ENCODE assay signal across 19 cellular contexts in the genomic region with DNA sequence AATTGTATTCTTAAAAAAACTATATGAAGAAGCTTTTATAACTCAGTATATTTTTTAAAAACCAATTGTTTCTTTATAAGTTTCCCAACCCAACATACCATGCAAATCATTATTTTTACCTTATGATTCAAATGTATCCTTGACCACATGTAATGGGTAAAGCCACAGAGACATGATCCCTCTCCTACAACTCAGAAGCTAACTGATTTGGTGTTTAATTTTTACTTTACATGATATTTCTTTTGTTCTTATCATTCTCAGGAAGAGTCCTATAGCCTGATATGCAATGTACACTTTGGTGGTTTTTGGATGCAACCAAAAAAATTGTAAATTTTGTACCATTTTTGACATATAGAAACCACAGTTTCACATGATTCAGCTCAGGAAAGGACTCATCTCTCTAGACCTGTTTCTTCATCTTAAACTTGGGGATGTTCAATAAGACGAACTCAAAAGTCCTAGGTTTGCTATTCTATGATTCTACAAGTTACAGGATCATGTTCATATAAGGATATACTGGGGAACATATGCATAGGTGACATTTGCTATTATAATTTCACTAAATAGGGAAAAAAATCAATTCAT.
A peak's percentile ranks its signal among the peaks of the same experiment; 100 is the strongest.
DNase-seq lines count a peak whose midpoint lies in the region; ATAC-seq, FAIRE-seq and TF ChIP-seq lines count a peak whose summit lies in the region.
"Had no signal": no experiment of that assay in that cellular context is flagged by ENCODE, and none has a peak within 500 bp of the region (broad histone marks: within the 10 kb centered on the region; RNA-seq: fewer than 3 reads in every experiment).

No MANE protein-coding gene starts in this region.

- no peak for TF ChIP-seq POLR2A in IMR-90 (IDR thresholded peaks at IDR 0.05; ENCODE audit: low read depth, low read length)
- no peak for TF ChIP-seq POLR2A in breast epithelium (IDR thresholded peaks at IDR 0.05)

- H2BK12ac ChIP-seq in mesenchymal stem cell (ENCODE audit: low read length in 2 of 2), result no peak overlapping the region

- no peaks in the 10 kb centered on the region for H3K9me1 ChIP-seq in IMR-90 (ENCODE audit: insufficient read depth, low read length)

- H3K56ac ChIP-seq in IMR-90 (ENCODE audit: extremely low read depth, insufficient read depth, low read length), result no peak overlapping the region

- CTCF ChIA-PET in IMR-90 (lab: Yijun Ruan, JAX), result interaction anchor here (0.5 kb wide), 1 partner anchor 552 kb away, joined by 3 read pairs; no protein-coding TSS in a partner anchor

- H2BK120ac ChIP-seq in IMR-90 (ENCODE audit: low read depth, low read length) (no peak overlapping the region; the same call in 1 of the 2 replicates), mesenchymal stem cell (ENCODE audit: low read depth, low read length) (no peak overlapping the region)

- no CpG with 5 or more reads among the region's 1 CpG for WGBS in IMR-90 (ENCODE audit: extremely low coverage in 2 of 2, insufficient read length in 1 of 2), 2 experiments
- no CpG with 5 or more reads among the region's 1 CpG for WGBS in mesenchymal stem cell

- H3K4me3 ChIP-seq in BLaER1 (no peak overlapping the region), IMR-90 (ENCODE audit: insufficient read depth, low read depth, low read length) (no peak overlapping the region), breast epithelium (no peak overlapping the region), mesenchymal stem cell (ENCODE audit: insufficient read depth in 1 of 2, low read depth in 1 of 2, low read length in 2 of 2) (no peak overlapping the region), kidney (ENCODE audit: low read length in 2 of 2) (no peak overlapping the region)
- H3K4me3 ChIP-seq: SK-N-MC had no signal

- dilution Hi-C loops in IMR-90 (cut with HindIII; ENCODE audit: low sequenced_read_pairs, unreplicated experiment), result no loop called here

- intact Hi-C loops in IMR-90 (cut with micrococcal nuclease) (no loop called here), breast epithelium (cut with DNase I; ENCODE audit: low total_unique reads) (no loop called here), kidney (cut with DNase I) (no loop called here)

- H3K4me2 ChIP-seq in BLaER1 (peak overlapping the region; percentile 33), IMR-90 (ENCODE audit: low read depth, low read length) (no peak overlapping the region), mesenchymal stem cell (ENCODE audit: low read length, poor library complexity, severe bottlenecking) (no peak overlapping the region)

- no peak overlapping the region; the same call in 1 of the 2 replicates for H3K18ac ChIP-seq in IMR-90 (ENCODE audit: low read depth, low read length)
- no peak overlapping the region for H3K18ac ChIP-seq in mesenchymal stem cell (ENCODE audit: low read depth in 1 of 2, low read length in 2 of 2)

- H2AK5ac ChIP-seq in IMR-90 (ENCODE audit: low read depth, low read length) (no peak overlapping the region), mesenchymal stem cell (ENCODE audit: low read length, severe bottlenecking) (no peak overlapping the region)

- H4K20me1 ChIP-seq in BLaER1, result no peaks in the 10 kb centered on the region
- no peaks in the 10 kb centered on the region for H4K20me1 ChIP-seq in IMR-90 (ENCODE audit: insufficient read depth, low read length)

- H4K8ac ChIP-seq in IMR-90 (ENCODE audit: low read depth in 2 of 2, low read length in 2 of 2) (no peak overlapping the region), mesenchymal stem cell (ENCODE audit: low read length) (no peak overlapping the region)

- H3K27me3 ChIP-seq in BLaER1 (no peaks in the 10 kb centered on the region), IMR-90 (ENCODE audit: control insufficient read depth, insufficient read depth, low read length) (no peaks in the 10 kb centered on the region), breast epithelium (no peaks in the 10 kb centered on the region), mesenchymal stem cell (ENCODE audit: control insufficient read depth in 1 of 2, insufficient read depth in 1 of 2, low read length in 2 of 2) (no peaks in the 10 kb centered on the region)

- no peak overlapping the region; the same call in 1 of the 2 replicates for H2BK20ac ChIP-seq in IMR-90 (ENCODE audit: low read depth, low read length)

- no peaks in the 10 kb centered on the region for H3K9me3 ChIP-seq in BLaER1
- no peaks in the 10 kb centered on the region for H3K9me3 ChIP-seq in IMR-90 (ENCODE audit: control insufficient read depth, insufficient read depth, low read length)
- H3K9me3 ChIP-seq in breast epithelium, result no peaks in the 10 kb centered on the region
- H3K9me3 ChIP-seq in mesenchymal stem cell (ENCODE audit: control insufficient read depth, low read length), result no peaks in the 10 kb centered on the region
- H3K9me3 ChIP-seq in kidney (ENCODE audit: control insufficient read depth in 1 of 2, low read length in 2 of 2), result no peaks in the 10 kb centered on the region

- H3K9ac ChIP-seq in BLaER1 (no peak overlapping the region), IMR-90 (ENCODE audit: low read depth, low read length) (no peak overlapping the region), mesenchymal stem cell (ENCODE audit: low read length) (peak overlapping the region; percentile 19), kidney (ENCODE audit: low read length in 2 of 2) (no peak overlapping the region)

- no peak overlapping the region for H2AFZ ChIP-seq in IMR-90 (replicated peaks; ENCODE audit: low read length, poor library complexity)
- no peak overlapping the region for H2AFZ ChIP-seq in mesenchymal stem cell (ENCODE audit: low read depth, low read length)

- DNase-seq in IMR-90 (no peak), breast epithelium (ENCODE audit: low spot score in 2 of 2) (no peak), mesenchymal stem cell (no peak), kidney (no peak), NCI-H82 treated with DMSO at 0.1 percent for 48 hours (lab: John Stamatoyannopoulos, UW; ENCODE audit: unreplicated experiment) (no peak), T-helper 9 cell (no peak)
- DNase-seq: CD4-positive, alpha-beta memory T cell; DMS79 treated with DMSO at 0.1 percent for 48 hours; NCI-H1092 treated with DMSO at 0.1 percent for 48 hours; NCI-H1694; NCI-H2171; NCI-H446 treated with DMSO at 0.1 percent for 48 hours; NCI-H774 had no signal

- ATAC-seq in IMR-90 (ENCODE audit: low read depth), result no peak
- no peak for ATAC-seq in HG03139 (IDR thresholded peaks at IDR 0.05; ENCODE audit: unreplicated experiment)
- ATAC-seq: HCT116, Right ventricle myocardium inferior had no signal

- H4K91ac ChIP-seq in IMR-90 (ENCODE audit: insufficient read depth, low read depth, low read length), result no peak overlapping the region
- no peak overlapping the region for H4K91ac ChIP-seq in mesenchymal stem cell (ENCODE audit: low read length)

- peaks cover 15% of the 10 kb centered on the region for H3K4me1 ChIP-seq in BLaER1
- no peaks in the 10 kb centered on the region; the same call in 1 of the 2 replicates for H3K4me1 ChIP-seq in IMR-90 (ENCODE audit: control insufficient read depth, insufficient read depth, low read length)
- H3K4me1 ChIP-seq in breast epithelium, result peaks cover 5 to 18% of the 10 kb centered on the region in 2 donors
- no peaks in the 10 kb centered on the region for H3K4me1 ChIP-seq in mesenchymal stem cell (ENCODE audit: control insufficient read depth, insufficient read depth, low read depth, low read length)
- peaks cover 0 to 8% of the 10 kb centered on the region in 2 donors for H3K4me1 ChIP-seq in kidney (ENCODE audit: control insufficient read depth in 1 of 2, insufficient read depth in 1 of 2, low read depth in 1 of 2, low read length in 2 of 2)

- in situ Hi-C loops in IMR-90 (cut with MboI; ENCODE audit: low sequenced_read_pairs), result no loop called here

- POLR2A ChIA-PET in IMR-90 (lab: Charles Lee; ENCODE audit: unreplicated experiment), result interaction anchor here (0.7 kb wide), 1 partner anchor 8 kb away, joined by 3 read pairs; no protein-coding TSS in a partner anchor

- TF ChIP-seq RAD21 in IMR-90 (IDR thresholded peaks at IDR 0.05; ENCODE audit: low read length), result no peak

- no peak overlapping the region for H3K14ac ChIP-seq in IMR-90 (replicated peaks; ENCODE audit: low read depth, low read length)
- H3K14ac ChIP-seq in mesenchymal stem cell (ENCODE audit: low read length in 2 of 2), result no peak overlapping the region

- no peaks in the 10 kb centered on the region for H3K36me3 ChIP-seq in BLaER1
- no peaks in the 10 kb centered on the region for H3K36me3 ChIP-seq in IMR-90 (ENCODE audit: control insufficient read depth, insufficient read depth, low read length)
- H3K36me3 ChIP-seq in breast epithelium, result no peaks in the 10 kb centered on the region
- H3K36me3 ChIP-seq in mesenchymal stem cell (ENCODE audit: control insufficient read depth in 1 of 2, insufficient read depth in 2 of 2, low read depth in 1 of 2, low read length in 2 of 2), result no peaks in the 10 kb centered on the region
- H3K36me3 ChIP-seq in kidney (ENCODE audit: control insufficient read depth in 1 of 2, insufficient read depth in 2 of 2, low read length in 2 of 2), result no peaks in the 10 kb centered on the region

- no peak overlapping the region for H2BK15ac ChIP-seq in IMR-90 (ENCODE audit: low read depth, low read length)
- H2BK15ac ChIP-seq in mesenchymal stem cell (ENCODE audit: low read depth, poor library complexity, severe bottlenecking), result no peak overlapping the region

- H2AK9ac ChIP-seq in IMR-90 (replicated peaks; ENCODE audit: low read depth, low read length, poor library complexity), result no peak overlapping the region

- no peak overlapping the region for H4K5ac ChIP-seq in IMR-90 (ENCODE audit: low read depth, low read length)

- no TSS peak for BruUV-seq in IMR-90 (replicated peaks; lab: Mats Ljungman, UMichigan)

- TF ChIP-seq CTCF in IMR-90 (conservative IDR thresholded peaks at IDR 0.05; ENCODE audit: low read depth, low read length) (no peak), breast epithelium (IDR thresholded peaks at IDR 0.05) (no peak), kidney (IDR thresholded peaks at IDR 0.05; ENCODE audit: borderline replicate concordance, extremely low read depth, insufficient read depth) (no peak)

- H3K27ac ChIP-seq in BLaER1 (no peak overlapping the region), IMR-90 (ENCODE audit: insufficient read depth, low read length) (no peak overlapping the region), breast epithelium (peak overlapping the region; percentile 29 to 60), mesenchymal stem cell (ENCODE audit: low read length, poor library complexity, severe bottlenecking) (peak overlapping the region; percentile 67), kidney (ENCODE audit: low read depth in 2 of 2, low read length in 2 of 2) (no peak overlapping the region)
- H3K27ac ChIP-seq: SK-N-MC had no signal

- no peaks in the 10 kb centered on the region for H3K79me1 ChIP-seq in IMR-90 (ENCODE audit: low read depth in 1 of 2, low read length in 2 of 2)
- no peaks in the 10 kb centered on the region for H3K79me1 ChIP-seq in mesenchymal stem cell (replicated peaks; ENCODE audit: low read length, poor library complexity, severe bottlenecking)

- H3K4ac ChIP-seq in IMR-90 (ENCODE audit: low read depth, low read length), result no peak overlapping the region; the same call in 1 of the 2 replicates
- H3K4ac ChIP-seq in mesenchymal stem cell (ENCODE audit: low read depth in 1 of 2, low read length in 2 of 2), result no peak overlapping the region

- FAIRE-seq in kidney (lab: Jason Lieb, UNC), result no peak
- FAIRE-seq: G401.6 had no signal

- H2BK5ac ChIP-seq in IMR-90 (ENCODE audit: low read depth, low read length, poor library complexity, severe bottlenecking) (peak overlapping the region; percentile 79), mesenchymal stem cell (ENCODE audit: low read depth, low read length, poor library complexity, severe bottlenecking) (no peak overlapping the region)

- no peak overlapping the region for H3K23ac ChIP-seq in IMR-90 (ENCODE audit: low read depth, low read length)
- no peak overlapping the region for H3K23ac ChIP-seq in mesenchymal stem cell (ENCODE audit: low read length in 2 of 2)

Comparison
In these comparisons a context has a peak if more than half of its experiments do, and no peak if none do; other contexts are left out.
1. H3K27ac ChIP-seq: peak in breast epithelium (2 of 2) and mesenchymal stem cell (single experiment); none in BLaER1 (single experiment), IMR-90 (single experiment) and kidney (0 of 2).